ENCODE assay signal across 15 cellular contexts in the genomic region with DNA sequence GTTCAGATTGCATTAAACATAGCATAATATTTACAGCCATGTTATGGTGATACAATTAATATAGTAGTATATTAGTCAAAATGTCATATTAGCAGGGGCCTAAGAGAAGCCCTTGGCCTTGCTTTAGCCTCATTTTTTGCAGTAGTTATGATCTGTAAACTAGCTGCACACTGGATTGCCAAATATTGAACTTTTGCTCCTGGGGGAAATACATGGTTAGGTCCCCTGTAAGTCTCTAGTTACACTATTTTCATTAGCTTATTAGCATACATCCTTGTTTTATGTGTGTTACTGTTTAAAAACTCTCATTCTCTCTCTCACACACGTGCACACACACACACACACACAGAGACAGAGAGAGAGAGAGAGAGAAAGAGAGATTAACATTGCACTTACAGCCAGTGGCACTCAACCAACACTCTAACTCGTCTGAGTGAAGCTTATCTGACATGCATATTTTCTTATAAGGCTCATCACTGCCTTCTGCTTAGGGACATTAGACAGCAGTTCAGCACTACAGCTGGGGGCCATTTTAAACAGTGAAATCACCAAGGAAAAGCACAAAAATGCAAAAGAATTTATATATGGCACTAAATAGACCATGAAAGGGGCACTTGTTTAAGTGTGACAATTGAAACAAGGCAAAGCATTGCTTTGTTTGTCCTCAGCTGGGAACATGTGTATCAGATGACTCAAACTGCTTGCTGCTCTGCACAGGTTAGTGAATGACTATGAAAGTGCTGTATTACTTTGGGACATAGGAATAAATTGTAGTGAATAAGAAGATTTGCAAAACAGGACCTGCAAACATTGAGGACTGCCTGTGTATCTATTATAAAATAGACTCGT.
DNase-seq lines count a peak whose midpoint lies in the region; ATAC-seq and TF ChIP-seq lines count a peak whose summit lies in the region.
"Had no signal": no experiment of that assay in that cellular context is flagged by ENCODE, and none has a peak within 500 bp of the region (broad histone marks: within the 10 kb centered on the region; RNA-seq: fewer than 3 reads in every experiment).

No MANE protein-coding gene starts in this region.

- H3K36me3 ChIP-seq in SK-N-SH (replicated peaks in 1 of 2; ENCODE audit: control insufficient read depth in 1 of 2, insufficient read depth in 2 of 2, low read length in 1 of 2), result no peaks in the 10 kb centered on the region
- H3K36me3 ChIP-seq in PC-3 (ENCODE audit: low read depth, low read length), result no peaks in the 10 kb centered on the region

- ATAC-seq in SK-N-SH treated with all-trans-retinoic acid at 6 μM for 48 hours (peak; percentile 48), PC-3 (peak; percentile 66), right cardiac atrium (peak; percentile 84 to 91), HG02938 (IDR thresholded peaks at IDR 0.05; ENCODE audit: unreplicated experiment) (no peak)
- no peak for ATAC-seq in activated T-cell treated with anti-CD3 and anti-CD28 coated beads, Interleukin-2, amount 50 U/mL, for 4 hours
- ATAC-seq: HCT116 had no signal

- H3K4me2 ChIP-seq in SK-N-SH, result no peak overlapping the region
- no peak overlapping the region for H3K4me2 ChIP-seq in PC-3 (ENCODE audit: low read length)

- CTCF ChIA-PET in SK-N-SH (lab: Yijun Ruan, JAX) (interaction anchor here (0.9 kb wide), 1 partner anchor 16 kb away, joined by 3 read pairs; no protein-coding TSS in a partner anchor), PC-3 (lab: Charles Lee) (no interaction called here)

- no peaks in the 10 kb centered on the region for H3K9me3 ChIP-seq in SK-N-SH
- no peaks in the 10 kb centered on the region for H3K9me3 ChIP-seq in PC-3 (ENCODE audit: low read length)
- no peaks in the 10 kb centered on the region for H3K9me3 ChIP-seq in right cardiac atrium (ENCODE audit: control insufficient read depth, low read length)

- intact Hi-C loops in PC-3 (cut with micrococcal nuclease), result no loop called here
- intact Hi-C loops in right cardiac atrium (cut with DNase I), result no loop called here

- no peak for DNase-seq in SK-N-SH
- peak; percentile 2 for DNase-seq in PC-3
- no peak for DNase-seq in right cardiac atrium
- peak; percentile 28 for DNase-seq in retina
- DNase-seq in activated T-cell treated with anti-CD3 and anti-CD28 coated beads, Interleukin-2, amount 50 U/mL, for 4 hours, result no peak
- no peak for DNase-seq in AML-193 (lab: John Stamatoyannopoulos, UW)
- DNase-seq: activated effector memory CD4-positive, alpha-beta T cell treated with Interleukin-2 at 50 U/mL for 16 hours; aorta; Calu3; KG1 had no signal

- no peaks in the 10 kb centered on the region for H3K27me3 Mint-ChIP-seq in activated T-cell treated with anti-CD3 and anti-CD28 coated beads, Interleukin-2, amount 50 U/mL, for 4 hours (ENCODE audit: low read depth)
- H3K27me3 Mint-ChIP-seq: memory B cell had no signal

- TF ChIP-seq EP300 in SK-N-SH (IDR thresholded peaks at IDR 0.05; ENCODE audit: borderline replicate concordance in 1 of 2, low read depth in 1 of 2, low read length in 1 of 2), result no peak

- H3F3A ChIP-seq in SK-N-SH (replicated peaks; ENCODE audit: insufficient read depth), result peaks cover 5% of the 10 kb centered on the region
- no peaks in the 10 kb centered on the region for H3F3A ChIP-seq in PC-3 (ENCODE audit: low read length, unreplicated experiment)

- no peak overlapping the region for H3K9ac ChIP-seq in SK-N-SH
- H3K9ac ChIP-seq in PC-3 (ENCODE audit: low read length), result no peak overlapping the region

- TF ChIP-seq CTCF in SK-N-SH (IDR thresholded peaks at IDR 0.05) (no peak), PC-3 (conservative IDR thresholded peaks at IDR 0.05; ENCODE audit: low read depth, low read length) (no peak)

- H3K27me3 ChIP-seq in SK-N-SH (ENCODE audit: insufficient read depth) (no peaks in the 10 kb centered on the region), PC-3 (ENCODE audit: low read length) (no peaks in the 10 kb centered on the region), right cardiac atrium (ENCODE audit: control insufficient read depth, insufficient read depth) (no peaks in the 10 kb centered on the region)

- no peak overlapping the region for H3K4me3 Mint-ChIP-seq in activated T-cell treated with anti-CD3 and anti-CD28 coated beads, Interleukin-2, amount 50 U/mL, for 4 hours
- H3K4me3 Mint-ChIP-seq: memory B cell had no signal

- no peaks in the 10 kb centered on the region for H3K36me3 Mint-ChIP-seq in activated T-cell treated with anti-CD3 and anti-CD28 coated beads, Interleukin-2, amount 50 U/mL, for 4 hours (ENCODE audit: insufficient read depth)
- H3K36me3 Mint-ChIP-seq: memory B cell had no signal

- H3K79me2 ChIP-seq in SK-N-SH (ENCODE audit: insufficient read depth) (no peaks in the 10 kb centered on the region), PC-3 (ENCODE audit: low read length) (no peaks in the 10 kb centered on the region)

- TF ChIP-seq RAD21 in SK-N-SH (IDR thresholded peaks at IDR 0.05; ENCODE audit: low read length), result no peak

- H2AFZ ChIP-seq in SK-N-SH (ENCODE audit: low read depth), result no peak overlapping the region
- no peak overlapping the region for H2AFZ ChIP-seq in PC-3 (ENCODE audit: low read length)

- H3K27ac ChIP-seq in SK-N-SH (ENCODE audit: low read depth in 2 of 2, low read length in 1 of 2) (peak overlapping the region in 1 of 2 experiments; percentile 64; a peak in 2 of 4 replicates), PC-3 (ENCODE audit: low read length) (no peak overlapping the region), right cardiac atrium (ENCODE audit: low read length) (no peak overlapping the region)
- H3K27ac ChIP-seq: SK-N-MC had no signal

- H4K20me1 ChIP-seq in SK-N-SH (ENCODE audit: insufficient read depth), result no peaks in the 10 kb centered on the region
- no peaks in the 10 kb centered on the region for H4K20me1 ChIP-seq in PC-3 (ENCODE audit: low read length)

- H3K4me1 Mint-ChIP-seq in activated T-cell treated with anti-CD3 and anti-CD28 coated beads, Interleukin-2, amount 50 U/mL, for 4 hours (ENCODE audit: low read depth), result no peaks in the 10 kb centered on the region
- H3K4me1 Mint-ChIP-seq: memory B cell had no signal

- peaks cover 4 to 8% of the 10 kb centered on the region in 2 experiments; a peak in 3 of 4 replicates for H3K4me1 ChIP-seq in SK-N-SH (ENCODE audit: control insufficient read depth in 1 of 2, insufficient read depth in 2 of 2, low read depth in 1 of 2, low read length in 1 of 2)
- no peaks in the 10 kb centered on the region for H3K4me1 ChIP-seq in PC-3 (ENCODE audit: insufficient read depth, low read length)
- H3K4me1 ChIP-seq in right cardiac atrium (ENCODE audit: control insufficient read depth, insufficient read depth, low read length), result no peaks in the 10 kb centered on the region

- POLR2A ChIA-PET in SK-N-SH (lab: Yijun Ruan, JAX) (interaction anchor here (0.6 kb wide), 1 partner anchor 100 kb away, joined by 3 read pairs; no protein-coding TSS in a partner anchor), PC-3 (lab: Charles Lee; ENCODE audit: unreplicated experiment) (no interaction called here)

- no peaks in the 10 kb centered on the region for H3K9me2 ChIP-seq in SK-N-SH
- no peaks in the 10 kb centered on the region for H3K9me2 ChIP-seq in PC-3 (replicated peaks; ENCODE audit: low read length)

- WGBS in SK-N-SH (ENCODE audit: low lambda C conversion rate), result 63% methylated on average over 3 of the region's 3 CpGs
- WGBS in right cardiac atrium, result 22% methylated on average over 3 of the region's 3 CpGs

- no peaks in the 10 kb centered on the region for H3K9me3 Mint-ChIP-seq in activated T-cell treated with anti-CD3 and anti-CD28 coated beads, Interleukin-2, amount 50 U/mL, for 4 hours

- H3K4me3 ChIP-seq in SK-N-SH (ENCODE audit: low read depth in 2 of 2, low read length in 1 of 2), result no peak overlapping the region
- no peak overlapping the region for H3K4me3 ChIP-seq in PC-3 (ENCODE audit: low read length)
- no peak overlapping the region for H3K4me3 ChIP-seq in right cardiac atrium (ENCODE audit: low read length)
- H3K4me3 ChIP-seq: SK-N-MC had no signal

- BruUV-seq in PC-3 (replicated peaks; lab: Mats Ljungman, UMichigan), result no TSS peak

TF ChIP-seq in SK-N-SH, 30 proteins besides CTCF, POLR2A, EP300 and RAD21:
- TF ChIP-seq FOXM1 (IDR thresholded peaks at IDR 0.05; ENCODE audit: low read depth) (no peak), CHD2 (IDR thresholded peaks at IDR 0.05; ENCODE audit: low read length, partially characterized antibody) (no peak), GABPA (IDR thresholded peaks at IDR 0.05; ENCODE audit: low read depth) (no peak), RCOR1 (IDR thresholded peaks at IDR 0.05; ENCODE audit: low read length) (no peak), ELF1 (IDR thresholded peaks at IDR 0.05) (no peak), TCF12 (IDR thresholded peaks at IDR 0.05) (no peak)
- TF ChIP-seq, protein P1, sequence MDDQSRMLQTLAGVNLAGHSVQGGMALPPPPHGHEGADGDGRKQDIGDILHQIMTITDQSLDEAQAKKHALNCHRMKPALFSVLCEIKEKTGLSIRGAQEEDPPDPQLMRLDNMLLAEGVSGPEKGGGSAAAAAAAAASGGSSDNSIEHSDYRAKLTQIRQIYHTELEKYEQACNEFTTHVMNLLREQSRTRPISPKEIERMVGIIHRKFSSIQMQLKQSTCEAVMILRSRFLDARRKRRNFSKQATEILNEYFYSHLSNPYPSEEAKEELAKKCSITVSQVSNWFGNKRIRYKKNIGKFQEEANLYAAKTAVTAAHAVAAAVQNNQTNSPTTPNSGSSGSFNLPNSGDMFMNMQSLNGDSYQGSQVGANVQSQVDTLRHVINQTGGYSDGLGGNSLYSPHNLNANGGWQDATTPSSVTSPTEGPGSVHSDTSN (IDR thresholded peaks at IDR 0.05), result no peak
TF ChIP-seq in SK-N-SH: peak in this region for 0.

Comparison
In these comparisons a context has a peak if more than half of its experiments do, and no peak if none do; other contexts are left out.
1. ATAC-seq: peak in SK-N-SH treated with all-trans-retinoic acid at 6 μM for 48 hours (single experiment), PC-3 (single experiment) and right cardiac atrium (2 of 2); none in activated T-cell treated with anti-CD3 and anti-CD28 coated beads, Interleukin-2, amount 50 U/mL, for 4 hours (0 of 2) and HG02938 (single experiment).
2. DNase-seq: peak in PC-3 (single experiment) and retina (single experiment); none in SK-N-SH (single experiment), right cardiac atrium (0 of 3), activated T-cell treated with anti-CD3 and anti-CD28 coated beads, Interleukin-2, amount 50 U/mL, for 4 hours (single experiment) and AML-193 (0 of 2).